Comparison of ENCODE assay signal across 1 cellular context in the genomic region with DNA sequence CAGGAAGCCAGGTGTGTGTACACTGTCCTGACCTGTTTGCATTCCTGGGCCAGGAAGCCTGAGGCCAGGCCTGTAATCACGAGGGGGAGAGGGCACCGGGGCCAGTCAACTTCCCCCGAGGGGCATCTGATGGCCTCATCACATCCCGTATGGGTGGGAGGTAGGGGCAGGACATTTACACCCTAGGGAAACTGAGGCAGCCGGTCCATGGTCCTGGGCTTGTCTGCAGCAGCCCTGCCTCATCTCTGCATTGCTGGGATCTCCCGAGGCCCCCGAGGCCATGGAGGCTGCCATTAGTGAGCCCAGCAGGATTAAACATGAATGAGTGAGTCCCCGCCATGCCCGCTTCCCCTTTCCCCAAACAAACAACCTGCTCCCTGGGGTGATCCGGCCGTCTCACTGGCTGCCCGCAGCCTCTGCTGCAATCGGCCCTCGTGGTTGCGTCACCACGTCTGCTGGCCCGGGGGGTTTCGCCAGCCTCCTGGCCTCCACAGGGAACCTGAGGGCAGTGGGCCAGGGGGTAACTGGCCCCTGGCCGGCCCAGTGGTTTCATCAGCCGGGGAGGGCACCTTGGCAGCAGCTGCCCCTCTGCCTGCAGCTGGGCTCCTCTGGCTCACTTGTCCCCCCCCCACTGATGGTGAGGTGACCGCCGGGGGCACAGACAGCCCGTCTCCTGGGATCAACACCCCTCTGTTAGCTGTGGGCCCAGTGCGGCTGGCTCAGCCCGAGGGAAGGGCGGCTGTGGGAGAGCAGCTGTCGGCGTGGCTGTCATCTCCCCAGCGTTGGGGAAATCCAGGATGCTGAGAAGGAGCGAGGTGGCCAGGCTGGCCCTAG.
A peak's percentile ranks its signal among the peaks of the same experiment; 100 is the strongest.
TF ChIP-seq lines count a peak whose summit lies in the region.

No MANE protein-coding gene starts in this region.

TF ChIP-seq in HepG2, 621 proteins besides CTCF, POLR2A, EP300 and RAD21 (continued from another document and continues in another):
- TF ChIP-seq, protein P1, sequence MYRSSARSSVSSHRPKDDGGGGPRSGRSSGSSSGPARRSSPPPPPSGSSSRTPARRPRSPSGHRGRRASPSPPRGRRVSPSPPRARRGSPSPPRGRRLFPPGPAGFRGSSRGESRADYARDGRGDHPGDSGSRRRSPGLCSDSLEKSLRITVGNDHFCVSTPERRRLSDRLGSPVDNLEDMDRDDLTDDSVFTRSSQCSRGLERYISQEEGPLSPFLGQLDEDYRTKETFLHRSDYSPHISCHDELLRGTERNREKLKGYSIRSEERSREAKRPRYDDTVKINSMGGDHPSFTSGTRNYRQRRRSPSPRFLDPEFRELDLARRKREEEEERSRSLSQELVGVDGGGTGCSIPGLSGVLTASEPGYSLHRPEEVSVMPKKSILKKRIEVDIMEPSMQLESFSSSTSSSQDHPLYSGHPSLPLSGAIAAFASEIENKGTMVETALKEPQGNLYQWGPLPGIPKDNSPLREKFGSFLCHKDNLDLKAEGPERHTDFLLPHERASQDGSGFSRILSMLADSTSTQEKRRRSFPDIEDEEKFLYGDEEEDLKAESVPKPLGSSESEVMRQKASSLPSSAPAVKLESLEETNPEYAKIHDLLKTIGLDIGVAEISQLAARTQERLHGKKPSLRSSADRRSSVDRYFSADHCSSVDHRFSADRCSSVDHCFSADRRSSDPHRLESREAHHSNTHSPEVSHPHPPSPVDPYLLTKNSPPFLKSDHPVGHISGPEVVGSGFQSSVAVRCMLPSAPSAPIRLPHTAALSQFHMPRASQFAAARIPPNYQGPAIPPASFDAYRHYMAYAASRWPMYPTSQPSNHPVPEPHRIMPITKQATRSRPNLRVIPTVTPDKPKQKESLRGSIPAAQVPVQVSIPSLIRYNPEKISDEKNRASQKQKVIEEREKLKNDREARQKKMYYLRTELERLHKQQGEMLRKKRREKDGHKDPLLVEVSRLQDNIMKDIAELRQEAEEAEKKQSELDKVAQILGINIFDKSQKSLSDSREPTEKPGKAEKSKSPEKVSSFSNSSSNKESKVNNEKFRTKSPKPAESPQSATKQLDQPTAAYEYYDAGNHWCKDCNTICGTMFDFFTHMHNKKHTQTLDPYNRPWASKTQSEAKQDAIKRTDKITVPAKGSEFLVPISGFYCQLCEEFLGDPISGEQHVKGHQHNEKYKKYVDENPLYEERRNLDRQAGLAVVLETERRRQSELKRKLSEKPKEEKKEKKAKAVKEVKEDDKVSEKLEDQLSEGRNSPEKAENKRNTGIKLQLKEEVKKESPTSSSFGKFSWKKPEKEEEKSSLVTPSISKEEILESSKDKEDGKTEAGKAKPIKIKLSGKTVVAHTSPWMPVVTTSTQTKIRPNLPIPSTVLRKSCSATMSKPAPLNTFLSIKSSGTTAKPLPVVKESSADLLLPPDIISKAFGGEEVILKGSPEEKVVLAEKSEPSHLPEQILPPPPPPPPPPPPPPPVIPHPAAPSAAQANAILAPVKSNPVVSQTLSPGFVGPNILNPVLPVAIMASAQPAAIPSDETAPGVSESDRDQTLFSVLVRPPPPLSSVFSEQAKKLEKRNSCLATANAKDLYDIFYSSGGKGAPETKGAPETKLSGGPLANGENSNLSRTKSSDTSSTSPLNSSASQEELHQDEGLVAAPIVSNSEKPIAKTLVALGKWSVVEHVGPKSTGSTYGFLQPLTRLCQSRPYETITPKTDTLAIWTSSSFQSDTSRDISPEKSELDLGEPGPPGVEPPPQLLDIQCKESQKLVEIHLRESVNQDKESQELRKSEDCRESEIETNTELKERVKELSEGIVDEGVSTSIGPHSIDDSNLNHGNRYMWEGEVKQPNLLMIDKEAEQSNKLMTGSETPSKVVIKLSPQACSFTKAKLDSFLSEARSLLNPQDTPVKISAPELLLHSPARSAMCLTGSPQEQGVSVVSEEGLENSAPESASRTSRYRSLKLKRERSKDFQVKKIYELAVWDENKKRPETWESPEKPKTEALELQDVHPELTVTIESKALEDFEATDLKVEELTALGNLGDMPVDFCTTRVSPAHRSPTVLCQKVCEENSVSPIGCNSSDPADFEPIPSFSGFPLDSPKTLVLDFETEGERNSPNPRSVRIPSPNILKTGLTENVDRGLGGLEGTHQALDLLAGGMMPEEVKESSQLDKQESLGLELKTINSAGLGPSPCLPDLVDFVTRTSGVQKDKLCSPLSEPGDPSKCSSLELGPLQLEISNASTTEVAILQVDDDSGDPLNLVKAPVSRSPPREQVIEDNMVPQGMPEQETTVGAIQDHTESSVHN (CRISPR knock-in tag; IDR thresholded peaks at IDR 0.05) = no peak; the same call in 1 of the 2 replicates
- no peak; the same call in 1 of the 2 replicates for TF ChIP-seq ZNF12 (CRISPR knock-in tag; IDR thresholded peaks at IDR 0.05)
- peak; percentile 85 for TF ChIP-seq KLF6 (CRISPR knock-in tag; IDR thresholded peaks at IDR 0.05)
- peak; percentile 16; the same call in 1 of the 2 replicates for TF ChIP-seq ZNF619 (CRISPR knock-in tag; IDR thresholded peaks at IDR 0.05)
- peak; percentile 92 for TF ChIP-seq PHF21A (CRISPR knock-in tag; IDR thresholded peaks at IDR 0.05)
- peak; percentile 99 for TF ChIP-seq ETV5 (CRISPR knock-in tag; IDR thresholded peaks at IDR 0.05; ENCODE audit: borderline replicate concordance)
- no peak for TF ChIP-seq ZNF557 (CRISPR knock-in tag; IDR thresholded peaks at IDR 0.05)
- TF ChIP-seq ZBTB38 (CRISPR knock-in tag; IDR thresholded peaks at IDR 0.05) = no peak
- TF ChIP-seq ZNF781 (CRISPR knock-in tag; IDR thresholded peaks at IDR 0.05; ENCODE audit: borderline replicate concordance, not compliant biosample characterization) = peak; percentile 77
- TF ChIP-seq ZHX2 (IDR thresholded peaks at IDR 0.05; ENCODE audit: low read depth) = peak; percentile 60; the same call in 1 of the 2 replicates
- TF ChIP-seq ZHX2 (CRISPR knock-in tag; IDR thresholded peaks at IDR 0.05; ENCODE audit: borderline replicate concordance) = peak; percentile 78; the same call in 1 of the 2 replicates
- TF ChIP-seq AGO2 (optimal IDR thresholded peaks at IDR 0.05; ENCODE audit: low read depth, low read length) = peak; percentile 56
- peak; percentile 68; the same call in 1 of the 2 replicates for TF ChIP-seq ZNF878 (CRISPR knock-in tag; IDR thresholded peaks at IDR 0.05)
- TF ChIP-seq NPAS2 (CRISPR knock-in tag; IDR thresholded peaks at IDR 0.05; ENCODE audit: borderline replicate concordance) = no peak; the same call in 1 of the 2 replicates
- TF ChIP-seq ZNF614 (CRISPR knock-in tag; IDR thresholded peaks at IDR 0.05; ENCODE audit: borderline replicate concordance) = no peak; the same call in none of the 2 replicates
- TF ChIP-seq MTF1 (CRISPR knock-in tag; IDR thresholded peaks at IDR 0.05) = no peak
- TF ChIP-seq, protein P2, sequence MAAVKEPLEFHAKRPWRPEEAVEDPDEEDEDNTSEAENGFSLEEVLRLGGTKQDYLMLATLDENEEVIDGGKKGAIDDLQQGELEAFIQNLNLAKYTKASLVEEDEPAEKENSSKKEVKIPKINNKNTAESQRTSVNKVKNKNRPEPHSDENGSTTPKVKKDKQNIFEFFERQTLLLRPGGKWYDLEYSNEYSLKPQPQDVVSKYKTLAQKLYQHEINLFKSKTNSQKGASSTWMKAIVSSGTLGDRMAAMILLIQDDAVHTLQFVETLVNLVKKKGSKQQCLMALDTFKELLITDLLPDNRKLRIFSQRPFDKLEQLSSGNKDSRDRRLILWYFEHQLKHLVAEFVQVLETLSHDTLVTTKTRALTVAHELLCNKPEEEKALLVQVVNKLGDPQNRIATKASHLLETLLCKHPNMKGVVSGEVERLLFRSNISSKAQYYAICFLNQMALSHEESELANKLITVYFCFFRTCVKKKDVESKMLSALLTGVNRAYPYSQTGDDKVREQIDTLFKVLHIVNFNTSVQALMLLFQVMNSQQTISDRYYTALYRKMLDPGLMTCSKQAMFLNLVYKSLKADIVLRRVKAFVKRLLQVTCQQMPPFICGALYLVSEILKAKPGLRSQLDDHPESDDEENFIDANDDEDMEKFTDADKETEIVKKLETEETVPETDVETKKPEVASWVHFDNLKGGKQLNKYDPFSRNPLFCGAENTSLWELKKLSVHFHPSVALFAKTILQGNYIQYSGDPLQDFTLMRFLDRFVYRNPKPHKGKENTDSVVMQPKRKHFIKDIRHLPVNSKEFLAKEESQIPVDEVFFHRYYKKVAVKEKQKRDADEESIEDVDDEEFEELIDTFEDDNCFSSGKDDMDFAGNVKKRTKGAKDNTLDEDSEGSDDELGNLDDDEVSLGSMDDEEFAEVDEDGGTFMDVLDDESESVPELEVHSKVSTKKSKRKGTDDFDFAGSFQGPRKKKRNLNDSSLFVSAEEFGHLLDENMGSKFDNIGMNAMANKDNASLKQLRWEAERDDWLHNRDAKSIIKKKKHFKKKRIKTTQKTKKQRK (IDR thresholded peaks at IDR 0.05; ENCODE audit: low read length) = no peak
- TF ChIP-seq HOXA3 (CRISPR knock-in tag; IDR thresholded peaks at IDR 0.05) = peak; percentile 77
- TF ChIP-seq ZNF607 (CRISPR knock-in tag; IDR thresholded peaks at IDR 0.05; ENCODE audit: borderline replicate concordance) = peak; percentile 96
- peak; percentile 58 for TF ChIP-seq PHF8 (CRISPR knock-in tag; IDR thresholded peaks at IDR 0.05)
- TF ChIP-seq CHCHD3 (CRISPR knock-in tag; IDR thresholded peaks at IDR 0.05) = no peak
- TF ChIP-seq ZSCAN25 (CRISPR knock-in tag; IDR thresholded peaks at IDR 0.05) = peak; percentile 88
- TF ChIP-seq, protein P3, sequence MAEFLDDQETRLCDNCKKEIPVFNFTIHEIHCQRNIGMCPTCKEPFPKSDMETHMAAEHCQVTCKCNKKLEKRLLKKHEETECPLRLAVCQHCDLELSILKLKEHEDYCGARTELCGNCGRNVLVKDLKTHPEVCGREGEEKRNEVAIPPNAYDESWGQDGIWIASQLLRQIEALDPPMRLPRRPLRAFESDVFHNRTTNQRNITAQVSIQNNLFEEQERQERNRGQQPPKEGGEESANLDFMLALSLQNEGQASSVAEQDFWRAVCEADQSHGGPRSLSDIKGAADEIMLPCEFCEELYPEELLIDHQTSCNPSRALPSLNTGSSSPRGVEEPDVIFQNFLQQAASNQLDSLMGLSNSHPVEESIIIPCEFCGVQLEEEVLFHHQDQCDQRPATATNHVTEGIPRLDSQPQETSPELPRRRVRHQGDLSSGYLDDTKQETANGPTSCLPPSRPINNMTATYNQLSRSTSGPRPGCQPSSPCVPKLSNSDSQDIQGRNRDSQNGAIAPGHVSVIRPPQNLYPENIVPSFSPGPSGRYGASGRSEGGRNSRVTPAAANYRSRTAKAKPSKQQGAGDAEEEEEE (CRISPR knock-in tag; IDR thresholded peaks at IDR 0.05; ENCODE audit: borderline replicate concordance) = no peak
- peak; percentile 60 for TF ChIP-seq ZNF510 (CRISPR knock-in tag; IDR thresholded peaks at IDR 0.05; ENCODE audit: low read depth)
- peak; percentile 90 for TF ChIP-seq PATZ1 (CRISPR knock-in tag; IDR thresholded peaks at IDR 0.05)
- TF ChIP-seq, protein P4, sequence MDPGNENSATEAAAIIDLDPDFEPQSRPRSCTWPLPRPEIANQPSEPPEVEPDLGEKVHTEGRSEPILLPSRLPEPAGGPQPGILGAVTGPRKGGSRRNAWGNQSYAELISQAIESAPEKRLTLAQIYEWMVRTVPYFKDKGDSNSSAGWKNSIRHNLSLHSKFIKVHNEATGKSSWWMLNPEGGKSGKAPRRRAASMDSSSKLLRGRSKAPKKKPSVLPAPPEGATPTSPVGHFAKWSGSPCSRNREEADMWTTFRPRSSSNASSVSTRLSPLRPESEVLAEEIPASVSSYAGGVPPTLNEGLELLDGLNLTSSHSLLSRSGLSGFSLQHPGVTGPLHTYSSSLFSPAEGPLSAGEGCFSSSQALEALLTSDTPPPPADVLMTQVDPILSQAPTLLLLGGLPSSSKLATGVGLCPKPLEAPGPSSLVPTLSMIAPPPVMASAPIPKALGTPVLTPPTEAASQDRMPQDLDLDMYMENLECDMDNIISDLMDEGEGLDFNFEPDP (CRISPR knock-in tag; conservative IDR thresholded peaks at IDR 0.05) = 0 out of 2 replicates have a peak, but pooled peaks have one; percentile 83
